Comparison of ENCODE assay signal across 8 cellular contexts in genomic region chr12:54368709-54369596, GRCh38. TPM values are rescaled to one million over a fixed set of nuclear protein-coding genes. Genes with fewer than 3 reads are reported as not detected.
DNase-seq lines count a peak whose midpoint lies in the region; ATAC-seq and TF ChIP-seq lines count a peak whose summit lies in the region.

No MANE protein-coding gene starts in this region.

- intact Hi-C loops in IMR-90 (cut with micrococcal nuclease): loop anchor here (1.0 kb wide), 3 partner anchors 75 to 149 kb away; no protein-coding TSS in a partner anchor

- H3K4me1 ChIP-seq in IMR-90 (ENCODE audit: control insufficient read depth, insufficient read depth, low read length): peaks cover 10% of the 10 kb centered on the region; the same call in 1 of the 2 replicates

- H3K23ac ChIP-seq in IMR-90 (ENCODE audit: low read depth, low read length): peak overlapping the region; percentile 21; the same call in 1 of the 2 replicates

- peak overlapping the region; percentile 37; the same call in 1 of the 2 replicates for H3K4me2 ChIP-seq in IMR-90 (ENCODE audit: low read depth, low read length)

- peaks cover 1% of the 10 kb centered on the region; the same call in 1 of the 2 replicates for H3K36me3 ChIP-seq in IMR-90 (ENCODE audit: control insufficient read depth, insufficient read depth, low read length)

- H3K9me3 Mint-ChIP-seq in activated T-cell treated with anti-CD3 and anti-CD28 coated beads, Interleukin-2, amount 50 U/mL, for 24 hours: no peaks in the 10 kb centered on the region
- H3K9me3 Mint-ChIP-seq in naive thymus-derived CD8-positive, alpha-beta T cell: no peaks in the 10 kb centered on the region
- no peaks in the 10 kb centered on the region for H3K9me3 Mint-ChIP-seq in stimulated activated effector memory CD8-positive, alpha-beta T cell treated with anti-CD3 and anti-CD28 coated beads, Interleukin-12 subunit alpha, Interleukin-12 subunit beta, amount 100 ng/mL, for 72 hours

- H3K4ac ChIP-seq in IMR-90 (ENCODE audit: low read depth, low read length): peak overlapping the region; percentile 64

- POLR2A ChIA-PET in IMR-90 (lab: Charles Lee; ENCODE audit: unreplicated experiment): interaction anchor here (0.6 kb wide), 1 partner anchor 79 kb away, joined by 7 read pairs; no protein-coding TSS in a partner anchor
- POLR2A ChIA-PET in naive thymus-derived CD8-positive, alpha-beta T cell (lab: Charles Lee): interaction anchor here (0.7 to 1.7 kb wide), 8 partner anchors 10 to 117 kb away, joined by 3 to 12 read pairs (median 4); partner anchors contain the start of genes CBX5, COPZ1 and HNRNPA1

- H3K27ac ChIP-seq in IMR-90 (ENCODE audit: insufficient read depth, low read length): peak overlapping the region; percentile 34; the same call in 1 of the 2 replicates

- dilution Hi-C loops in IMR-90 (cut with HindIII; ENCODE audit: low sequenced_read_pairs, unreplicated experiment): no loop called here

- peak overlapping the region; percentile 26 for H2BK120ac ChIP-seq in IMR-90 (ENCODE audit: low read depth, low read length)

- H3K9me1 ChIP-seq in IMR-90 (ENCODE audit: insufficient read depth, low read length): no peaks in the 10 kb centered on the region; the same call in 1 of the 2 replicates

- TF ChIP-seq POLR2A in IMR-90 (IDR thresholded peaks at IDR 0.05; ENCODE audit: low read depth, low read length): no peak

- H2AK9ac ChIP-seq in IMR-90 (replicated peaks; ENCODE audit: low read depth, low read length, poor library complexity): peak overlapping the region; percentile 75

- H3K4me1 Mint-ChIP-seq in activated T-cell treated with anti-CD3 and anti-CD28 coated beads, Interleukin-2, amount 50 U/mL, for 24 hours (ENCODE audit: low read depth): peaks cover 38% of the 10 kb centered on the region
- peaks cover 22 to 42% (median 37%) of the 10 kb centered on the region in 4 donors for H3K4me1 Mint-ChIP-seq in naive thymus-derived CD8-positive, alpha-beta T cell
- peaks cover 51% of the 10 kb centered on the region for H3K4me1 Mint-ChIP-seq in stimulated activated effector memory CD8-positive, alpha-beta T cell treated with anti-CD3 and anti-CD28 coated beads, Interleukin-12 subunit alpha, Interleukin-12 subunit beta, amount 100 ng/mL, for 72 hours

- H3K27ac Mint-ChIP-seq in activated T-cell treated with anti-CD3 and anti-CD28 coated beads, Interleukin-2, amount 50 U/mL, for 24 hours: peak overlapping the region; percentile 45
- peak overlapping the region in 9 of 10 donors; percentile 34 to 81 (median 48) for H3K27ac Mint-ChIP-seq in naive thymus-derived CD8-positive, alpha-beta T cell
- no peak overlapping the region for H3K27ac Mint-ChIP-seq in stimulated activated effector memory CD8-positive, alpha-beta T cell treated with anti-CD3 and anti-CD28 coated beads, Interleukin-12 subunit alpha, Interleukin-12 subunit beta, amount 100 ng/mL, for 72 hours

- H4K5ac ChIP-seq in IMR-90 (ENCODE audit: low read depth, low read length): peak overlapping the region; percentile 90

- no peaks in the 10 kb centered on the region for H3K79me1 ChIP-seq in IMR-90 (ENCODE audit: low read depth in 1 of 2, low read length in 2 of 2)

- H4K20me1 ChIP-seq in IMR-90 (ENCODE audit: insufficient read depth, low read length): no peaks in the 10 kb centered on the region

- ATAC-seq in GM21360 (IDR thresholded peaks at IDR 0.05; ENCODE audit: unreplicated experiment): peak; percentile 62
- peak; percentile 81 for ATAC-seq in IMR-90 (ENCODE audit: low read depth)
- ATAC-seq in naive thymus-derived CD8-positive, alpha-beta T cell: peak; percentile 94 to 98
- peak; percentile 83 for ATAC-seq in stimulated activated effector memory CD8-positive, alpha-beta T cell treated with anti-CD3 and anti-CD28 coated beads, Interleukin-12 subunit alpha, Interleukin-12 subunit beta, amount 100 ng/mL, for 72 hours

- H3K18ac ChIP-seq in IMR-90 (ENCODE audit: low read depth, low read length): no peak overlapping the region; the same call in 1 of the 2 replicates

- H3K4me3 ChIP-seq in IMR-90 (ENCODE audit: insufficient read depth, low read depth, low read length): no peak overlapping the region

- peak overlapping the region; percentile 63 for H3K4me3 Mint-ChIP-seq in activated T-cell treated with anti-CD3 and anti-CD28 coated beads, Interleukin-2, amount 50 U/mL, for 24 hours
- H3K4me3 Mint-ChIP-seq in naive thymus-derived CD8-positive, alpha-beta T cell: peak overlapping the region; percentile 54 to 75 (median 60)
- H3K4me3 Mint-ChIP-seq in stimulated activated effector memory CD8-positive, alpha-beta T cell treated with anti-CD3 and anti-CD28 coated beads, Interleukin-12 subunit alpha, Interleukin-12 subunit beta, amount 100 ng/mL, for 72 hours: peak overlapping the region; percentile 56

- peak; percentile 90 for TF ChIP-seq RAD21 in IMR-90 (IDR thresholded peaks at IDR 0.05; ENCODE audit: low read length)

- H2BK20ac ChIP-seq in IMR-90 (ENCODE audit: low read depth, low read length): 0 out of 2 replicates have a peak overlapping the region, but pooled peaks have one; percentile 43

- no peaks in the 10 kb centered on the region for H3K36me3 Mint-ChIP-seq in activated T-cell treated with anti-CD3 and anti-CD28 coated beads, Interleukin-2, amount 50 U/mL, for 24 hours (ENCODE audit: low read depth)
- H3K36me3 Mint-ChIP-seq in naive thymus-derived CD8-positive, alpha-beta T cell: no peaks in the 10 kb centered on the region
- H3K36me3 Mint-ChIP-seq in stimulated activated effector memory CD8-positive, alpha-beta T cell treated with anti-CD3 and anti-CD28 coated beads, Interleukin-12 subunit alpha, Interleukin-12 subunit beta, amount 100 ng/mL, for 72 hours: no peaks in the 10 kb centered on the region

- H3K9me3 ChIP-seq in IMR-90 (ENCODE audit: control insufficient read depth, insufficient read depth, low read length): no peaks in the 10 kb centered on the region

- TF ChIP-seq CTCF in IMR-90 (conservative IDR thresholded peaks at IDR 0.05; ENCODE audit: low read depth, low read length): peak; percentile 97

- in situ Hi-C loops in IMR-90 (cut with MboI; ENCODE audit: low sequenced_read_pairs): no loop called here

- peak; percentile 81 for DNase-seq in COLO668 (lab: John Stamatoyannopoulos, UW; ENCODE audit: unreplicated experiment)
- peak; percentile 88 for DNase-seq in IMR-90
- DNase-seq in OCI-M2 (lab: John Stamatoyannopoulos, UW; ENCODE audit: unreplicated experiment): peak; percentile 69
- DNase-seq in activated T-cell treated with anti-CD3 and anti-CD28 coated beads, Interleukin-2, amount 50 U/mL, for 24 hours: peak; percentile 93
- peak; percentile 79 for DNase-seq in fibroblast of gingiva (ENCODE audit: low read depth)
- peak; percentile 76 to 92 (median 84) for DNase-seq in naive thymus-derived CD8-positive, alpha-beta T cell
- DNase-seq in stimulated activated effector memory CD8-positive, alpha-beta T cell treated with anti-CD3 and anti-CD28 coated beads, Interleukin-12 subunit alpha, Interleukin-12 subunit beta, amount 100 ng/mL, for 72 hours (ENCODE audit: low spot score in 2 of 2): peak; percentile 82 to 92

- H3K14ac ChIP-seq in IMR-90 (replicated peaks; ENCODE audit: low read depth, low read length): peak overlapping the region; percentile 72

- no peaks in the 10 kb centered on the region for H3K27me3 ChIP-seq in IMR-90 (ENCODE audit: control insufficient read depth, insufficient read depth, low read length)

- peak overlapping the region; percentile 57; the same call in 1 of the 2 replicates for H3K9ac ChIP-seq in IMR-90 (ENCODE audit: low read depth, low read length)

- H4K91ac ChIP-seq in IMR-90 (ENCODE audit: insufficient read depth, low read depth, low read length): peak overlapping the region; percentile 43; the same call in 1 of the 2 replicates

- H4K8ac ChIP-seq in IMR-90 (ENCODE audit: low read depth in 2 of 2, low read length in 2 of 2): peak overlapping the region; percentile 75 to 86; a peak in 3 of 4 replicates

- no peaks in the 10 kb centered on the region for H3K27me3 Mint-ChIP-seq in activated T-cell treated with anti-CD3 and anti-CD28 coated beads, Interleukin-2, amount 50 U/mL, for 24 hours
- no peaks in the 10 kb centered on the region for H3K27me3 Mint-ChIP-seq in naive thymus-derived CD8-positive, alpha-beta T cell

- H3K56ac ChIP-seq in IMR-90 (ENCODE audit: extremely low read depth, insufficient read depth, low read length): no peak overlapping the region

- BruUV-seq in IMR-90 (replicated peaks; lab: Mats Ljungman, UMichigan): no TSS peak

- H2AK5ac ChIP-seq in IMR-90 (ENCODE audit: low read depth, low read length): peak overlapping the region; percentile 45

- H2AFZ ChIP-seq in IMR-90 (replicated peaks; ENCODE audit: low read length, poor library complexity): peak overlapping the region; percentile 89

- CTCF ChIA-PET in IMR-90 (lab: Yijun Ruan, JAX): interaction anchor here (0.6 to 2.4 kb wide), 12 partner anchors 10 to 1187 kb away, joined by 3 to 15 read pairs (median 4); partner anchors contain the start of gene COPZ1

- H2BK15ac ChIP-seq in IMR-90 (ENCODE audit: low read depth, low read length): peak overlapping the region; percentile 34; the same call in 1 of the 3 replicates

- no peak overlapping the region for H2BK5ac ChIP-seq in IMR-90 (ENCODE audit: low read depth, low read length, poor library complexity, severe bottlenecking)

- WGBS in IMR-90 (ENCODE audit: extremely low coverage in 2 of 2, insufficient read length in 1 of 2), 2 experiments: 43% methylated on average over 12 of the region's 40 CpGs; no CpG with 5 or more reads in 1 of the 2 experiments

RNA-seq across cellular contexts. Expression of gene GPR84, which starts 4.7 kb away (rescaled TPM):
- total RNA-seq in IMR-90 (2012; rRNA removed): not detected in 2 replicates
- not detected in 2 replicates for polyA plus RNA-seq in IMR-90 (2012; rRNA removed)
- polyA plus RNA-seq in IMR-90 (2012; cell fraction: cytosol; rRNA removed): 0.02 TPM in 1 of 2 replicates, not detected in the other
- polyA plus RNA-seq in IMR-90 (2012; cell fraction: nucleus; rRNA removed; ENCODE audit: low replicate concordance): 0.19 and 0.36 TPM in 2 replicates
- not detected for total RNA-seq in naive thymus-derived CD8-positive, alpha-beta T cell
- polyA plus RNA-seq in naive thymus-derived CD8-positive, alpha-beta T cell: not detected

RNA-seq across cellular contexts. Expression of gene ZNF385A, which starts 15.6 kb away (rescaled TPM):
- 0.28 and 0.36 TPM in 2 replicates for total RNA-seq in IMR-90 (2012; rRNA removed)
- 2.5 and 2.9 TPM in 2 replicates for polyA plus RNA-seq in IMR-90 (2012; rRNA removed)
- polyA plus RNA-seq in IMR-90 (2012; cell fraction: cytosol; rRNA removed): 3.1 and 5.4 TPM in 2 replicates
- polyA plus RNA-seq in IMR-90 (2012; cell fraction: nucleus; rRNA removed; ENCODE audit: low replicate concordance): 3.7 and 8.0 TPM in 2 replicates
- 1 to 10 TPM; 1.7 to 3.2 TPM for total RNA-seq in naive thymus-derived CD8-positive, alpha-beta T cell
- polyA plus RNA-seq in naive thymus-derived CD8-positive, alpha-beta T cell: under 1 TPM in 1 of 3 donors, not detected in 2; 0.42 TPM

RNA-seq across cellular contexts. Expression of gene COPZ1, which starts 44.0 kb away (rescaled TPM):
- 262 and 382 TPM in 2 replicates for total RNA-seq in IMR-90 (2012; rRNA removed)
- 157 and 187 TPM in 2 replicates for polyA plus RNA-seq in IMR-90 (2012; rRNA removed)
- 73.8 and 80.0 TPM in 2 replicates for polyA plus RNA-seq in IMR-90 (2012; cell fraction: cytosol; rRNA removed)
- 22.8 and 109 TPM in 2 replicates for polyA plus RNA-seq in IMR-90 (2012; cell fraction: nucleus; rRNA removed; ENCODE audit: low replicate concordance)
- 10 to 100 TPM; 79.0 to 83.5 TPM for total RNA-seq in naive thymus-derived CD8-positive, alpha-beta T cell
- 100 to 1,000 TPM; 128 to 152 (median 132) TPM for polyA plus RNA-seq in naive thymus-derived CD8-positive, alpha-beta T cell

RNA-seq across cellular contexts. Expression of gene ITGA5, which starts 50.1 kb away (rescaled TPM):
- 144 and 159 TPM in 2 replicates for total RNA-seq in IMR-90 (2012; rRNA removed)
- 254 and 259 TPM in 2 replicates for polyA plus RNA-seq in IMR-90 (2012; rRNA removed)
- 136 and 185 TPM in 2 replicates for polyA plus RNA-seq in IMR-90 (2012; cell fraction: cytosol; rRNA removed)
- 196 and 225 TPM in 2 replicates for polyA plus RNA-seq in IMR-90 (2012; cell fraction: nucleus; rRNA removed; ENCODE audit: low replicate concordance)
- 100 to 1,000 TPM; 126 to 127 TPM for total RNA-seq in naive thymus-derived CD8-positive, alpha-beta T cell
- 10 to 100 TPM; 13.4 to 44.5 (median 19.7) TPM for polyA plus RNA-seq in naive thymus-derived CD8-positive, alpha-beta T cell
